In genomic region chr2:241454837-241455485, GRCh38 we compare ENCODE assay signal across 20 cellular contexts. TPM values are rescaled to one million over a fixed set of nuclear protein-coding genes. Genes with fewer than 3 reads are reported as not detected.
DNase-seq lines count a peak whose midpoint lies in the region; ATAC-seq and TF ChIP-seq lines count a peak whose summit lies in the region.
"Had no signal": no experiment of that assay in that cellular context is flagged by ENCODE, and none has a peak within 500 bp of the region (broad histone marks: within the 10 kb centered on the region; RNA-seq: fewer than 3 reads in every experiment).

No MANE protein-coding gene starts in this region.

- ATAC-seq in esophagus mucosa (peak; percentile 79), left colon (peak; percentile 15)
- ATAC-seq: HCT116 had no signal

- no peak overlapping the region for H3K27ac ChIP-seq in substantia nigra (ENCODE audit: low read depth, low read length, poor library complexity, severe bottlenecking)
- H3K27ac ChIP-seq: BLaER1, PC-9 had no signal

- no peak overlapping the region for H3K4me3 ChIP-seq in AG10803 (ENCODE audit: low read length)
- H3K4me3 ChIP-seq: BLaER1, PC-9 had no signal

- intact Hi-C loops in left colon (cut with DNase I, micrococcal nuclease), result no loop called here

- no peak for TF ChIP-seq CTCF in AG10803 (conservative IDR thresholded peaks at IDR 0.05; ENCODE audit: low read length)

- peak; percentile 6 for DNase-seq in AG10803 (ENCODE audit: low read depth)
- peak; percentile 22 for DNase-seq in MV-4-11 (lab: John Stamatoyannopoulos, UW)
- no peak for DNase-seq in left colon
- DNase-seq in COLO829 (ENCODE audit: low spot score), result no peak
- DNase-seq in amygdala (lab: John Stamatoyannopoulos, UW), result no peak
- DNase-seq in KG1 (lab: John Stamatoyannopoulos, UW), result no peak
- DNase-seq in substantia nigra (lab: John Stamatoyannopoulos, UW), result no peak
- DNase-seq: CD4-positive, alpha-beta memory T cell; DMS79; GOT3; Karpas-422; NCI-H1105 treated with DMSO at 0.1 percent for 48 hours; NCI-H1694; NCI-H2081 treated with DMSO at 0.1 percent for 48 hours; NCI-H510A; NCI-H774; PC-9 had no signal

RNA-seq across cellular contexts. Expression of gene STK25, which starts 53.4 kb away (rescaled TPM):
- total RNA-seq in esophagus mucosa, result 82.4 TPM
- total RNA-seq in left colon, result 100 to 1,000 TPM; 118 to 119 TPM

Comparison
In these comparisons a context has a peak if more than half of its experiments do, and no peak if none do; other contexts are left out.
1. DNase-seq: peak in AG10803 (single experiment) and MV-4-11 (single experiment); none in left colon (0 of 2), COLO829 (single experiment), amygdala (0 of 56), KG1 (single experiment) and substantia nigra (0 of 49).